ENCODE assay signal across 1 cellular context in the genomic region with DNA sequence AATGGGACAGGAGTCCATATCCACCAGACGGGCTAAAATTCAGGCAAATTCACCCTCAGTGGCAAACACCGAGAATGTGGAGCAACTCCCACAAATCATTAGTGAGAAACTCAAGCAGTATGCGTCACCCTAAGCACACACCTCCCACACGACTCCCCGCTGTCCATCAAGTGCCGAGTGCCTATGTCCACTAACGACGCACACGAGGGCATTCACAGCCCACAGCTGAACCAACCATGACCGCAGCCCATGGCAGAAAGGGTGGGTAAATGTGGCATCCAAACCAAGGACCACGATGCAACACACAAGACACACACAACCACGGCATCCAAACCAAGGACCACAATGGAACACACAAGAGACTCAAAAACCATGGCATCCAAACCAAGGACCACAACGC.
TF ChIP-seq lines count a peak whose summit lies in the region.

No MANE protein-coding gene starts in this region.

TF ChIP-seq in endothelial cell of umbilical vein, 7 proteins besides CTCF, POLR2A, EP300 and RAD21:
- TF ChIP-seq JUN (IDR thresholded peaks at IDR 0.05; ENCODE audit: borderline replicate concordance, insufficient read depth, insufficient read length, low read depth), result no peak
